Comparison of ENCODE assay signal across 21 cellular contexts in the genomic region with DNA sequence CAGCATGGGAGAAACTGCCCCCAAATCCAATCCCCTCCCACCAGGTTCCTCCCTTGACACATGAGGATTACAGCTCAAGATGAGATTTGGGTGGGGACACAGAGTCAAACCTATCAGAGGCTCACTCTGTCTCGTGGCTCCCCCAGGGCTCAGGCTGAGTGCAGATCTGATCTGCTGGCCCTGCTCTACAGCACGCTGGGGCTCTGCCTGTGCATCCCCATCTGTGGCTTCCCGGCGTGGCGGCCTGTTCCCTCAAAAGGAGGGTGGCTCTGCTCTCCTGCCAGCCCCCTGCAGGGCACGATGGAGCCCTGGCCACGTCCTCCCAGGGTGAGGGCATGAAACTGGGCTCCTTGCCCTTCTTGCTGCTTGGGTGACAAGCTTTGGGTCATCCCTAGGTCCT. TPM values are rescaled to one million over a fixed set of nuclear protein-coding genes. Genes with fewer than 3 reads are reported as not detected.
A peak's percentile ranks its signal among the peaks of the same experiment; 100 is the strongest.
DNase-seq lines count a peak whose midpoint lies in the region; ATAC-seq and TF ChIP-seq lines count a peak whose summit lies in the region.
"Had no signal": no experiment of that assay in that cellular context is flagged by ENCODE, and none has a peak within 500 bp of the region (broad histone marks: within the 10 kb centered on the region; RNA-seq: fewer than 3 reads in every experiment).

No MANE protein-coding gene starts in this region.

- H3K79me2 ChIP-seq in OCI-LY3 (ENCODE audit: low read length), result no peaks in the 10 kb centered on the region

- no peaks in the 10 kb centered on the region for H3K27me3 Mint-ChIP-seq in chondrocyte (ENCODE audit: low read depth)
- no peaks in the 10 kb centered on the region for H3K27me3 Mint-ChIP-seq in activated T-cell treated with anti-CD3 and anti-CD28 coated beads, Interleukin-2, amount 50 U/mL, for 72 hours (ENCODE audit: low read depth)
- H3K27me3 Mint-ChIP-seq in T-helper 17 cell, result no peaks in the 10 kb centered on the region
- H3K27me3 Mint-ChIP-seq: CD4-positive, alpha-beta T cell had no signal

- H3K4me1 ChIP-seq in right atrium auricular region (no peaks in the 10 kb centered on the region), OCI-LY3 (ENCODE audit: low read length) (0 out of 2 replicates have a peak, but pooled peaks cover 4% of the 10 kb centered on the region)
- H3K4me1 ChIP-seq: testis had no signal

- TF ChIP-seq CTCF in right atrium auricular region (IDR thresholded peaks at IDR 0.05) (no peak), OCI-LY3 (IDR thresholded peaks at IDR 0.05; ENCODE audit: low read depth, low read length) (no peak), chondrocyte (IDR thresholded peaks at IDR 0.05) (no peak), foreskin fibroblast (IDR thresholded peaks at IDR 0.05; ENCODE audit: low read depth, low read length) (no peak)

- H3K36me3 ChIP-seq in right atrium auricular region, result no peaks in the 10 kb centered on the region
- H3K36me3 ChIP-seq in OCI-LY3 (replicated peaks; ENCODE audit: low read depth, low read length), result no peaks in the 10 kb centered on the region

- DNase-seq in right atrium auricular region (ENCODE audit: low spot score) (peak; percentile 34), left ventricle myocardium superior (no peak), chondrocyte (ENCODE audit: low spot score) (no peak), foreskin fibroblast (no peak), T-helper 17 cell (no peak)
- no peak for DNase-seq in activated T-cell treated with anti-CD3 and anti-CD28 coated beads, Interleukin-2, amount 50 U/mL, for 72 hours
- DNase-seq: activated CD4-positive, alpha-beta T cell treated with anti-CD3 and anti-CD28 coated beads for 4 hours; activated CD8-positive, alpha-beta memory T cell treated with anti-CD3 and anti-CD28 coated beads, Interleukin-2, amount 50 U/mL, for 4 hours; anterior cingulate cortex; CD4-positive, alpha-beta T cell; erythroblast; foreskin melanocyte; GOT3; hypothalamus; NCI-H1105; NCI-H524; retina; testis had no signal

- H3K4me3 ChIP-seq in right atrium auricular region (no peak overlapping the region), OCI-LY3 (ENCODE audit: low read length) (no peak overlapping the region), foreskin fibroblast (ENCODE audit: low read depth in 1 of 2, low read length in 2 of 2) (no peak overlapping the region)
- H3K4me3 ChIP-seq: lung, testis had no signal

- no peaks in the 10 kb centered on the region for H3K27me3 ChIP-seq in right atrium auricular region
- H3K27me3 ChIP-seq in OCI-LY3 (ENCODE audit: low read depth, low read length), result no peaks in the 10 kb centered on the region
- H3K27me3 ChIP-seq: testis had no signal

- H2AFZ ChIP-seq in OCI-LY3 (ENCODE audit: low read depth, low read length), result peak overlapping the region; percentile 39; the same call in 1 of the 2 replicates

- H3K36me3 Mint-ChIP-seq in chondrocyte (ENCODE audit: low read depth) (peaks cover 6% of the 10 kb centered on the region), T-helper 17 cell (ENCODE audit: low read depth) (no peaks in the 10 kb centered on the region)
- peaks cover 3% of the 10 kb centered on the region in 2 donors for H3K36me3 Mint-ChIP-seq in activated T-cell treated with anti-CD3 and anti-CD28 coated beads, Interleukin-2, amount 50 U/mL, for 72 hours (ENCODE audit: insufficient read depth in 2 of 2)

- H3K27ac ChIP-seq in right atrium auricular region (no peak overlapping the region), OCI-LY3 (ENCODE audit: low read length) (no peak overlapping the region)
- H3K27ac ChIP-seq: testis had no signal

- H3K4me1 Mint-ChIP-seq in chondrocyte (ENCODE audit: low read depth), result no peaks in the 10 kb centered on the region
- H3K4me1 Mint-ChIP-seq in activated T-cell treated with anti-CD3 and anti-CD28 coated beads, Interleukin-2, amount 50 U/mL, for 72 hours (ENCODE audit: low read depth), result peaks cover 6% of the 10 kb centered on the region
- H3K4me1 Mint-ChIP-seq in T-helper 17 cell, result peaks cover 8% of the 10 kb centered on the region

- H3K4me3 Mint-ChIP-seq in chondrocyte (ENCODE audit: unreplicated experiment) (no peak overlapping the region), T-helper 17 cell (no peak overlapping the region)
- H3K4me3 Mint-ChIP-seq in activated T-cell treated with anti-CD3 and anti-CD28 coated beads, Interleukin-2, amount 50 U/mL, for 72 hours, result no peak overlapping the region
- H3K4me3 Mint-ChIP-seq: CD4-positive, alpha-beta T cell had no signal

- H3K9me3 Mint-ChIP-seq in chondrocyte (ENCODE audit: low read depth), result peaks cover 13% of the 10 kb centered on the region
- H3K9me3 Mint-ChIP-seq in activated T-cell treated with anti-CD3 and anti-CD28 coated beads, Interleukin-2, amount 50 U/mL, for 72 hours, result peaks cover 4% of the 10 kb centered on the region in 2 donors

- H4K20me1 ChIP-seq in OCI-LY3 (ENCODE audit: insufficient read depth, low read length), result no peaks in the 10 kb centered on the region

- no peak overlapping the region for H3K9ac ChIP-seq in OCI-LY3 (ENCODE audit: low read length)

- no peak overlapping the region for H3K4me2 ChIP-seq in OCI-LY3 (ENCODE audit: low read length)

- H3K27ac Mint-ChIP-seq in chondrocyte (ENCODE audit: unreplicated experiment) (peak overlapping the region; percentile 24), T-helper 17 cell (no peak overlapping the region)
- no peak overlapping the region for H3K27ac Mint-ChIP-seq in activated T-cell treated with anti-CD3 and anti-CD28 coated beads, Interleukin-2, amount 50 U/mL, for 72 hours
- H3K27ac Mint-ChIP-seq: CD4-positive, alpha-beta T cell had no signal

- H3K9me3 ChIP-seq in right atrium auricular region (peaks cover 0 to 15% of the 10 kb centered on the region in 2 donors), OCI-LY3 (ENCODE audit: insufficient read depth, low read length) (peaks cover 3% of the 10 kb centered on the region; the same call in 1 of the 2 replicates), T-helper 17 cell (ENCODE audit: control insufficient read depth, low read length, poor library complexity, severe bottlenecking) (peaks cover 5% of the 10 kb centered on the region)
- H3K9me3 ChIP-seq: testis had no signal

- intact Hi-C loops in left ventricle myocardium superior (cut with micrococcal nuclease), result no loop called here

- ATAC-seq in left ventricle myocardium superior, result no peak
- no peak for ATAC-seq in activated T-cell treated with anti-CD3 and anti-CD28 coated beads, Interleukin-2, amount 50 U/mL, for 72 hours (replicated peaks in 1 of 2)
- no peak for ATAC-seq in HG02973 (IDR thresholded peaks at IDR 0.05; ENCODE audit: unreplicated experiment)
- no peak for ATAC-seq in T-helper 17 cell

RNA-seq across cellular contexts. Expression of gene SMYD3, which starts 19.8 kb away (rescaled TPM):
- 1 to 10 TPM; 7.9 to 8.5 TPM for total RNA-seq in right atrium auricular region
- 8.2 TPM for total RNA-seq in left ventricle myocardium superior
- total RNA-seq in chondrocyte, result 28.4 to 31.5 TPM (median 29.3 TPM) in 3 replicates
- total RNA-seq in activated T-cell treated with anti-CD3 and anti-CD28 coated beads, Interleukin-2, amount 50 U/mL, for 72 hours, result 10 to 100 TPM; 19.1 to 21.0 TPM
- 10 to 100 TPM; 28.6 to 31.5 TPM for total RNA-seq in T-helper 17 cell

RNA-seq across cellular contexts. Expression of gene TFB2M, which starts 39.1 kb away (rescaled TPM):
- total RNA-seq in right atrium auricular region (10 to 100 TPM in 1 of 2 donors, 1 to 10 TPM in 1; 5.5 to 12.0 TPM), left ventricle myocardium superior (17.4 TPM), chondrocyte (9.6 to 12.3 TPM (median 10.6 TPM) in 3 replicates), T-helper 17 cell (10 to 100 TPM in 1 of 2 donors, 1 to 10 TPM in 1; 6.7 to 10.2 TPM)
- total RNA-seq in activated T-cell treated with anti-CD3 and anti-CD28 coated beads, Interleukin-2, amount 50 U/mL, for 72 hours, result 10 to 100 TPM; 13.5 to 15.0 TPM

RNA-seq across cellular contexts. Expression of gene CNST, which starts 39.3 kb away (rescaled TPM):
- 10 to 100 TPM; 15.6 to 19.0 TPM for total RNA-seq in right atrium auricular region
- 20.2 TPM for total RNA-seq in left ventricle myocardium superior
- 22.3 to 25.6 TPM (median 25.2 TPM) in 3 replicates for total RNA-seq in chondrocyte
- 10 to 100 TPM; 28.0 to 30.4 TPM for total RNA-seq in activated T-cell treated with anti-CD3 and anti-CD28 coated beads, Interleukin-2, amount 50 U/mL, for 72 hours
- total RNA-seq in T-helper 17 cell, result 10 to 100 TPM; 70.8 to 94.0 TPM
